Comparison of ENCODE assay signal across 8 cellular contexts in genomic region chr10:104253576-104254410, GRCh38. TPM values are rescaled to one million over a fixed set of nuclear protein-coding genes. Genes with fewer than 3 reads are reported as not detected.
DNase-seq lines count a peak whose midpoint lies in the region; ATAC-seq and TF ChIP-seq lines count a peak whose summit lies in the region.

No MANE protein-coding gene starts in this region.

- H3K27ac ChIP-seq in GM23338 (ENCODE audit: low read depth) (peak overlapping the region; percentile 6), WERI-Rb-1 (peak overlapping the region; percentile 87; the same call in 1 of the 2 replicates), skin epidermis (peak overlapping the region in 19 of 21 experiments; percentile 93 to 99 (median 97))

- DNase-seq in GM23338 (ENCODE audit: low spot score) (peak; percentile 53), WERI-Rb-1 (no peak), foreskin fibroblast (no peak), inferior parietal cortex (ENCODE audit: extremely low spot score) (no peak), OCI-M1 (lab: John Stamatoyannopoulos, UW) (no peak)

- peak overlapping the region; percentile 69; the same call in 1 of the 2 replicates for H3K27ac Mint-ChIP-seq in GM23338

- no peaks in the 10 kb centered on the region for H3K9me2 ChIP-seq in GM23338 (ENCODE audit: insufficient read depth)

- H3K4me2 ChIP-seq in GM23338, result peak overlapping the region; percentile 90

- H3K36me3 ChIP-seq in GM23338 (ENCODE audit: insufficient read depth) (0 out of 2 replicates have a peak, but pooled peaks cover 4% of the 10 kb centered on the region), WERI-Rb-1 (peaks cover 14% of the 10 kb centered on the region)

- H4K20me1 ChIP-seq in GM23338 (replicated peaks; ENCODE audit: insufficient read depth), result peaks cover 8% of the 10 kb centered on the region

- H3F3A ChIP-seq in GM23338 (replicated peaks; ENCODE audit: low read depth), result peaks cover 15% of the 10 kb centered on the region; the same call in 1 of the 2 replicates

- peaks cover 32% of the 10 kb centered on the region for H3K79me2 ChIP-seq in GM23338 (replicated peaks; ENCODE audit: insufficient read depth)

- H3K36me3 Mint-ChIP-seq in GM23338 (ENCODE audit: low read depth), result peaks cover 8% of the 10 kb centered on the region

- H3K27me3 ChIP-seq in GM23338 (ENCODE audit: insufficient read depth) (no peaks in the 10 kb centered on the region), WERI-Rb-1 (ENCODE audit: insufficient read depth, low read depth, severe bottlenecking) (no peaks in the 10 kb centered on the region)

- H3K4me1 ChIP-seq in GM23338 (ENCODE audit: insufficient read depth), result peaks cover 52% of the 10 kb centered on the region

- peak overlapping the region; percentile 81 for H3K4me3 Mint-ChIP-seq in GM23338

- peak overlapping the region; percentile 81 for H3K4me3 ChIP-seq in GM23338
- H3K4me3 ChIP-seq in WERI-Rb-1 (ENCODE audit: low read depth, low read length), result no peak overlapping the region
- H3K4me3 ChIP-seq in foreskin fibroblast (ENCODE audit: low read depth in 1 of 2, low read length in 2 of 2), result peak overlapping the region; percentile 70 to 90
- H3K4me3 ChIP-seq in skin epidermis, result peak overlapping the region; percentile 72 to 99 (median 93)

- no peaks in the 10 kb centered on the region; the same call in 2 of the 3 replicates for H3K9me3 Mint-ChIP-seq in GM23338

- peaks cover 9% of the 10 kb centered on the region for H3K27me3 Mint-ChIP-seq in GM23338 (ENCODE audit: insufficient read depth, low read depth, poor library complexity)

- peaks cover 49% of the 10 kb centered on the region for H3K4me1 Mint-ChIP-seq in GM23338

- TF ChIP-seq CTCF in GM23338 (conservative IDR thresholded peaks at IDR 0.05; ENCODE audit: low read depth in 2 of 2) (no peak), WERI-Rb-1 (IDR thresholded peaks at IDR 0.05; ENCODE audit: low read depth, low read length) (no peak), foreskin fibroblast (IDR thresholded peaks at IDR 0.05; ENCODE audit: low read depth, low read length) (no peak)

- peak overlapping the region; percentile 81 for H2AFZ ChIP-seq in GM23338

- no peaks in the 10 kb centered on the region for H3K9me3 ChIP-seq in WERI-Rb-1 (ENCODE audit: severe bottlenecking)

- ATAC-seq in GM23338 (peak; percentile 31), GM18907 (IDR thresholded peaks at IDR 0.05; ENCODE audit: unreplicated experiment) (no peak), HG03378 (IDR thresholded peaks at IDR 0.05; ENCODE audit: unreplicated experiment) (no peak)

TF ChIP-seq in GM23338, 12 proteins besides CTCF, POLR2A, EP300 and RAD21:
- TF ChIP-seq CREB1 (CRISPR knock-in tag; IDR thresholded peaks at IDR 0.05; ENCODE audit: low read depth), result no peak
- peak; percentile 51 for TF ChIP-seq NANOG (IDR thresholded peaks at IDR 0.05; ENCODE audit: borderline replicate concordance)
- no peak for TF ChIP-seq EZH2 (IDR thresholded peaks at IDR 0.05; ENCODE audit: low read depth, unreplicated experiment)
- TF ChIP-seq EZH2phosphoT487 (IDR thresholded peaks at IDR 0.05; ENCODE audit: unreplicated experiment), result no peak

RNA-seq across cellular contexts. Expression of gene GSTO1, which starts 0.9 kb away (rescaled TPM):
- total RNA-seq in GM23338 (2014; rRNA removed; shearing (Covaris generic)), result 52.5 and 75.3 TPM in 2 replicates
- 182 and 204 TPM in 2 replicates for polyA plus RNA-seq in GM23338 (2016; fragmentation: Nextera tagmentation; extraction: Ambion mirVana)

RNA-seq across cellular contexts. Expression of gene GSTO2, which starts 15.2 kb away (rescaled TPM):
- total RNA-seq in GM23338 (2014; rRNA removed; shearing (Covaris generic)), result 30.7 and 39.3 TPM in 2 replicates
- polyA plus RNA-seq in GM23338 (2016; fragmentation: Nextera tagmentation; extraction: Ambion mirVana), result 49.8 and 51.3 TPM in 2 replicates

RNA-seq across cellular contexts. Expression of gene CFAP43, which starts 21.6 kb away (rescaled TPM):
- total RNA-seq in GM23338 (2014; rRNA removed; shearing (Covaris generic)), result 0.24 and 0.47 TPM in 2 replicates
- polyA plus RNA-seq in GM23338 (2016; fragmentation: Nextera tagmentation; extraction: Ambion mirVana), result 0.44 TPM in 1 of 2 replicates, not detected in the other

Comparison
In these comparisons a context has a peak if more than half of its experiments do, and no peak if none do; other contexts are left out.
1. H3K27ac ChIP-seq: peak in every context shown above with its lines; median percentile 97 in skin epidermis; 87 in WERI-Rb-1; 6 in GM23338.